In the genomic region with DNA sequence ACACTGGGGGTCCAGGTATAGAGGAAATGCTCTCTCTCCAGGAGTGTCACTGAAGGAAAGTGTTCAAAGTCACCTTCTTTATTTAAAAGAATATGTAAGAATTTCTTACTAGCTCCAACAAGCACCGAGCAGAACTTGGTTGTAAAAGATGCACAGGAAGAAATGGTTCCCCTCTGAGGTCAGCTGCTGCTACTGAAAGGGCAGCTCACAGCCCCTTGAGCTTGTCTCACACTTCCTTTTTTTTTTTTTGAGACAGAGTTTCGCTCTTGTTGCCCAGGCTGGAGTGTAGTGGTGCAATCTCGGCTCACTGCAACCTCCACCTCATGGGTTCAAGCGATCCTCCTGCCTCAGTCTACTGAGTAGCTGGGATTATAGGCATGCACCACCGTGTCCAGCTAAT, we compare ENCODE assay signal across 16 cellular contexts.
DNase-seq lines count a peak whose midpoint lies in the region; ATAC-seq and TF ChIP-seq lines count a peak whose summit lies in the region.
"Had no signal": no experiment of that assay in that cellular context is flagged by ENCODE, and none has a peak within 500 bp of the region (broad histone marks: within the 10 kb centered on the region; RNA-seq: fewer than 3 reads in every experiment).

No MANE protein-coding gene starts in this region.

- H3K23me2 ChIP-seq in H9 (ENCODE audit: insufficient read length, low read depth, low read length, poor library complexity, severe bottlenecking): no peaks in the 10 kb centered on the region

- no peak overlapping the region for H3K9ac ChIP-seq in H9 (ENCODE audit: extremely low read depth, insufficient read length, low read length)

- H3K36me3 ChIP-seq in GM23338 (ENCODE audit: insufficient read depth): peaks cover 15% of the 10 kb centered on the region; the same call in 1 of the 2 replicates
- no peaks in the 10 kb centered on the region for H3K36me3 ChIP-seq in hepatocyte (replicated peaks; ENCODE audit: insufficient read depth, low read depth)

- no peak overlapping the region for H2BK12ac ChIP-seq in H9 (ENCODE audit: insufficient read length, low read depth, low read length)

- no peaks in the 10 kb centered on the region for H3F3A ChIP-seq in GM23338 (replicated peaks; ENCODE audit: low read depth)

- no peaks in the 10 kb centered on the region for H3K79me2 ChIP-seq in GM23338 (replicated peaks; ENCODE audit: insufficient read depth)
- no peaks in the 10 kb centered on the region for H3K79me2 ChIP-seq in H9 (ENCODE audit: insufficient read depth, low read length)
- no peaks in the 10 kb centered on the region for H3K79me2 ChIP-seq in hepatocyte

- H4K5ac ChIP-seq in H9 (ENCODE audit: insufficient read length, low read depth, low read length): no peak overlapping the region

- no peaks in the 10 kb centered on the region for H3K9me3 Mint-ChIP-seq in GM23338
- no peaks in the 10 kb centered on the region for H3K9me3 Mint-ChIP-seq in natural killer cell treated with Interleukin-12 subunit alpha and Interleukin-12 subunit beta and Interleukin-15 and Interleukin-18, amount 100 ng/mL, for 72 hours
- no peaks in the 10 kb centered on the region for H3K9me3 Mint-ChIP-seq in H9
- no peaks in the 10 kb centered on the region for H3K9me3 Mint-ChIP-seq in CD4-positive, alpha-beta T cell

- H4K20me1 ChIP-seq in GM23338 (replicated peaks; ENCODE audit: insufficient read depth): peaks cover 3% of the 10 kb centered on the region
- H4K20me1 ChIP-seq in H9 (ENCODE audit: control insufficient read depth, insufficient read depth, insufficient read length): no peaks in the 10 kb centered on the region
- no peaks in the 10 kb centered on the region for H4K20me1 ChIP-seq in hepatocyte (ENCODE audit: insufficient read depth, poor library complexity, severe bottlenecking)

- ATAC-seq in GM23338: no peak
- ATAC-seq in natural killer cell treated with Interleukin-12 subunit alpha and Interleukin-12 subunit beta and Interleukin-15 and Interleukin-18, amount 100 ng/mL, for 72 hours: peak in 1 of 2 donors; percentile 46
- ATAC-seq in CD4-positive, alpha-beta T cell (ENCODE audit: poor library complexity): no peak

- H2AFZ ChIP-seq in GM23338: no peak overlapping the region
- H2AFZ ChIP-seq in H9 (ENCODE audit: low read length): no peak overlapping the region
- H2AFZ ChIP-seq in hepatocyte: no peak overlapping the region

- DNase-seq in GM12865 (ENCODE audit: low read depth) (peak; percentile 85), GM23338 (ENCODE audit: low spot score) (no peak), OCI-M1 (lab: John Stamatoyannopoulos, UW) (peak; percentile 8), H9 (no peak), NCI-H82 treated with DMSO at 0.1 percent for 48 hours (lab: John Stamatoyannopoulos, UW; ENCODE audit: unreplicated experiment) (no peak), hepatocyte (ENCODE audit: low spot score) (no peak)
- no peak for DNase-seq in natural killer cell treated with Interleukin-12 subunit alpha and Interleukin-12 subunit beta and Interleukin-15 and Interleukin-18, amount 100 ng/mL, for 72 hours (ENCODE audit: low spot score)
- no peak for DNase-seq in CD4-positive, alpha-beta T cell
- DNase-seq: activated gamma-delta T cell treated with Interleukin-2 at 50 U/mL for 16 hours, cortex of kidney, DMS79 treated with DMSO at 0.1 percent for 48 hours, erythroblast, mesendoderm, NCI-H146 had no signal

- no peak overlapping the region for H2BK15ac ChIP-seq in H9 (ENCODE audit: low read depth, low read length)

- no peak overlapping the region for H3K14ac ChIP-seq in H9 (ENCODE audit: insufficient read depth, low read length)

- H3K27ac Mint-ChIP-seq in GM23338: no peak overlapping the region
- peak overlapping the region; percentile 69 to 91 for H3K27ac Mint-ChIP-seq in natural killer cell treated with Interleukin-12 subunit alpha and Interleukin-12 subunit beta and Interleukin-15 and Interleukin-18, amount 100 ng/mL, for 72 hours
- H3K27ac Mint-ChIP-seq in H9: no peak overlapping the region
- no peak overlapping the region for H3K27ac Mint-ChIP-seq in CD4-positive, alpha-beta T cell

- peak overlapping the region; percentile 45; the same call in 1 of the 2 replicates for H3K27ac ChIP-seq in GM23338 (ENCODE audit: low read depth)
- H3K27ac ChIP-seq in H9 (ENCODE audit: insufficient read length, low read depth, low read length): no peak overlapping the region
- H3K27ac ChIP-seq in CD4-positive, alpha-beta T cell (ENCODE audit: low read depth, low read length): no peak overlapping the region
- no peak overlapping the region for H3K27ac ChIP-seq in hepatocyte
- H3K27ac ChIP-seq: right atrium auricular region, suprapubic skin had no signal

- H3K9me3 ChIP-seq in H9 (ENCODE audit: control insufficient read depth, low read depth, low read length): no peaks in the 10 kb centered on the region
- no peaks in the 10 kb centered on the region for H3K9me3 ChIP-seq in CD4-positive, alpha-beta T cell (ENCODE audit: control insufficient read depth, low read length)
- H3K9me3 ChIP-seq in hepatocyte (ENCODE audit: low read depth): no peaks in the 10 kb centered on the region
- H3K9me3 ChIP-seq: right atrium auricular region, suprapubic skin had no signal

- no peak overlapping the region for H2BK5ac ChIP-seq in H9 (ENCODE audit: insufficient read length, low read length)

- H3T11ph ChIP-seq in H9 (ENCODE audit: low read length): no peak overlapping the region

- POLR2A ChIA-PET in CD4-positive, alpha-beta T cell (lab: Charles Lee): no interaction called here

- H3K27me3 ChIP-seq in GM23338 (ENCODE audit: insufficient read depth) (no peaks in the 10 kb centered on the region), H9 (ENCODE audit: insufficient read depth, low read length) (no peaks in the 10 kb centered on the region), hepatocyte (no peaks in the 10 kb centered on the region)
- no peaks in the 10 kb centered on the region for H3K27me3 ChIP-seq in CD4-positive, alpha-beta T cell (ENCODE audit: control insufficient read depth, insufficient read depth, low read length)
- H3K27me3 ChIP-seq: right atrium auricular region, suprapubic skin had no signal

- peaks cover 47% of the 10 kb centered on the region for H3K36me3 Mint-ChIP-seq in GM23338 (ENCODE audit: low read depth)
- H3K36me3 Mint-ChIP-seq in natural killer cell treated with Interleukin-12 subunit alpha and Interleukin-12 subunit beta and Interleukin-15 and Interleukin-18, amount 100 ng/mL, for 72 hours: peaks cover 7% of the 10 kb centered on the region
- H3K36me3 Mint-ChIP-seq in H9 (ENCODE audit: insufficient read depth in 1 of 3, low read depth in 3 of 3): peaks cover 28 to 73% (median 46%) of the 10 kb centered on the region in 3 experiments; a peak in 6 of 7 replicates
- H3K36me3 Mint-ChIP-seq in CD4-positive, alpha-beta T cell (ENCODE audit: low read depth): peaks cover 98% of the 10 kb centered on the region

- H2AK5ac ChIP-seq in H9 (ENCODE audit: insufficient read length, low read length): no peak overlapping the region

- no CpG with 5 or more reads among the region's 5 CpGs for whole genome bisulfite sequencing in H9 (ENCODE audit: extremely low coverage, insufficient read length, low lambda C conversion rate)
- 94% methylated on average over 5 of the region's 5 CpGs for WGBS in hepatocyte (ENCODE audit: low lambda C conversion rate, missing lambda C conversion rate)

- no peak overlapping the region for H3K23ac ChIP-seq in H9 (ENCODE audit: insufficient read length, low read depth, low read length)

- H3K56ac ChIP-seq in H9 (ENCODE audit: insufficient read length, low read depth, low read length): no peak overlapping the region

- no peak overlapping the region for H3K4me3 Mint-ChIP-seq in GM23338
- H3K4me3 Mint-ChIP-seq in natural killer cell treated with Interleukin-12 subunit alpha and Interleukin-12 subunit beta and Interleukin-15 and Interleukin-18, amount 100 ng/mL, for 72 hours: no peak overlapping the region
- H3K4me3 Mint-ChIP-seq in H9: no peak overlapping the region
- H3K4me3 Mint-ChIP-seq in CD4-positive, alpha-beta T cell: no peak overlapping the region

- no peak overlapping the region for H4K8ac ChIP-seq in H9 (replicated peaks; ENCODE audit: insufficient read length, low read depth, low read length)

- H2BK20ac ChIP-seq in H9 (ENCODE audit: low read depth, low read length, poor library complexity, severe bottlenecking): no peak overlapping the region

- H3K4me1 Mint-ChIP-seq in GM23338 (peaks cover 13% of the 10 kb centered on the region), H9 (peaks cover 3 to 9% of the 10 kb centered on the region in 2 experiments)
- H3K4me1 Mint-ChIP-seq in natural killer cell treated with Interleukin-12 subunit alpha and Interleukin-12 subunit beta and Interleukin-15 and Interleukin-18, amount 100 ng/mL, for 72 hours (ENCODE audit: low read depth in 2 of 2): peaks cover 31 to 38% of the 10 kb centered on the region in 2 donors
- H3K4me1 Mint-ChIP-seq in CD4-positive, alpha-beta T cell (ENCODE audit: low read depth): peaks cover 19% of the 10 kb centered on the region

- H3K4me3 ChIP-seq in GM12865 (ENCODE audit: low read depth, low read length): peak overlapping the region; percentile 33
- H3K4me3 ChIP-seq in GM23338: no peak overlapping the region
- H3K4me3 ChIP-seq in hepatocyte: no peak overlapping the region
- H3K4me3 ChIP-seq: right atrium auricular region, suprapubic skin had no signal

- CTCF ChIA-PET in CD4-positive, alpha-beta T cell (lab: Charles Lee): interaction anchor here (0.8 kb wide), 1 partner anchor 30 kb away, joined by 3 read pairs; no protein-coding TSS in a partner anchor

- no peaks in the 10 kb centered on the region for H3K9me2 ChIP-seq in GM23338 (ENCODE audit: insufficient read depth)
- no peaks in the 10 kb centered on the region for H3K9me2 ChIP-seq in hepatocyte (replicated peaks; ENCODE audit: insufficient read depth)

- H3K18ac ChIP-seq in H9 (ENCODE audit: insufficient read length, low read depth, low read length): no peak overlapping the region

- H4K91ac ChIP-seq in H9 (ENCODE audit: insufficient read length, low read depth, low read length): no peak overlapping the region

- H3K4me1 ChIP-seq in GM23338 (ENCODE audit: insufficient read depth): no peaks in the 10 kb centered on the region
- H3K4me1 ChIP-seq in H9 (ENCODE audit: insufficient read depth, low read length): no peaks in the 10 kb centered on the region
- H3K4me1 ChIP-seq in hepatocyte (ENCODE audit: insufficient read depth): no peaks in the 10 kb centered on the region

- H3K4me2 ChIP-seq in GM23338: no peak overlapping the region
- H3K4me2 ChIP-seq in H9 (ENCODE audit: insufficient read depth, insufficient read length, low read length): no peak overlapping the region
- H3K4me2 ChIP-seq in hepatocyte: no peak overlapping the region

- no peak overlapping the region for H2BK120ac ChIP-seq in H9 (ENCODE audit: low read depth, low read length, poor library complexity, severe bottlenecking)

- TF ChIP-seq CTCF in GM12865 (IDR thresholded peaks at IDR 0.05; ENCODE audit: insufficient read depth, low read depth, low read length, missing control alignments) (no peak), GM23338 (conservative IDR thresholded peaks at IDR 0.05; ENCODE audit: low read depth in 2 of 2) (no peak), H9 (conservative IDR thresholded peaks at IDR 0.05) (no peak), hepatocyte (IDR thresholded peaks at IDR 0.05; ENCODE audit: poor library complexity) (no peak)
- no peak for TF ChIP-seq CTCF in CD4-positive, alpha-beta T cell (IDR thresholded peaks at IDR 0.05)

- H3K27me3 Mint-ChIP-seq in GM23338 (ENCODE audit: insufficient read depth, low read depth, poor library complexity) (peaks cover 14% of the 10 kb centered on the region), H9 (ENCODE audit: low read depth) (no peaks in the 10 kb centered on the region)
- no peaks in the 10 kb centered on the region for H3K27me3 Mint-ChIP-seq in natural killer cell treated with Interleukin-12 subunit alpha and Interleukin-12 subunit beta and Interleukin-15 and Interleukin-18, amount 100 ng/mL, for 72 hours
- no peaks in the 10 kb centered on the region for H3K27me3 Mint-ChIP-seq in CD4-positive, alpha-beta T cell

- intact Hi-C loops in CD4-positive, alpha-beta T cell (cut with DNase I, micrococcal nuclease): no loop called here

- no peak overlapping the region for H3K4ac ChIP-seq in H9 (ENCODE audit: low read depth, low read length)

- H3K79me1 ChIP-seq in H9 (ENCODE audit: insufficient read depth, low read depth, low read length, poor library complexity, severe bottlenecking): no peaks in the 10 kb centered on the region

Comparison
In these comparisons a context has a peak if more than half of its experiments do, and no peak if none do; other contexts are left out.
1. DNase-seq: peak in GM12865 (single experiment) and OCI-M1 (single experiment); none in GM23338 (single experiment), natural killer cell treated with Interleukin-12 subunit alpha and Interleukin-12 subunit beta and Interleukin-15 and Interleukin-18, amount 100 ng/mL, for 72 hours (single experiment), H9 (single experiment), CD4-positive, alpha-beta T cell (0 of 10), NCI-H82 treated with DMSO at 0.1 percent for 48 hours (single experiment) and hepatocyte (single experiment).
2. H3K27ac Mint-ChIP-seq: peak in natural killer cell treated with Interleukin-12 subunit alpha and Interleukin-12 subunit beta and Interleukin-15 and Interleukin-18, amount 100 ng/mL, for 72 hours (2 of 2); none in GM23338 (single experiment), H9 (0 of 3) and CD4-positive, alpha-beta T cell (single experiment).